In the genomic region with DNA sequence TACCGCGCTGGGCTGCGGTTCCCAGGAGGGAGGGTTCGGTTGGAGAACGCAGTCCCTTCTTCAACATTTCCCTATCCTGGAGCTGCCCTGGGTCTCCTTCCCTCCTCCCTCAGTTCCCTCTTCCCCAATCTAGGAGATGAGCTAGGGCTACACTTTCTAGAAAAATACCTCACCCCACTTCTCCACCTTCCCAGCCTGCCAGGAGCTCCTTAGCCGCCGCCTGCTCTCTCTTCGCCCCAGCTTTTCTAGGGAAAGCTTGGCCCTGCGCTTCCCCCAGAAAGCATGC, we compare ENCODE assay signal across 8 cellular contexts. TPM values are rescaled to one million over a fixed set of nuclear protein-coding genes. Genes with fewer than 3 reads are reported as not detected.
A peak's percentile ranks its signal among the peaks of the same experiment; 100 is the strongest.
DNase-seq lines count a peak whose midpoint lies in the region; ATAC-seq and TF ChIP-seq lines count a peak whose summit lies in the region.

No MANE protein-coding gene starts in this region.

- H3K27ac ChIP-seq in cardiac muscle cell (peak overlapping the region; percentile 83), muscle layer of colon (ENCODE audit: low read depth, low read length) (peak overlapping the region; percentile 88)

- TF ChIP-seq CTCF in cardiac muscle cell (IDR thresholded peaks at IDR 0.05; ENCODE audit: low read depth, low read length) = no peak

- H3K9ac ChIP-seq in muscle layer of colon (ENCODE audit: low read length) = peak overlapping the region; percentile 74

- H3K4me3 ChIP-seq in cardiac muscle cell = peak overlapping the region; percentile 97
- H3K4me3 ChIP-seq in muscle layer of colon (ENCODE audit: low read depth in 1 of 2, low read length in 2 of 2) = peak overlapping the region; percentile 85 to 89

- H3K4me1 ChIP-seq in cardiac muscle cell (ENCODE audit: low read depth) (peaks cover 24% of the 10 kb centered on the region), muscle layer of colon (ENCODE audit: insufficient read depth, low read length) (peaks cover 13% of the 10 kb centered on the region)

- intact Hi-C loops in cardiac septum (cut with DNase I) = loop anchor here (2.0 to 10.0 kb wide), 6 partner anchors 75 to 1902 kb away; no protein-coding TSS in a partner anchor

- DNase-seq in cardiac muscle cell (ENCODE audit: low read depth in 1 of 2, low spot score in 1 of 2) (no peak), cardiac septum (ENCODE audit: low spot score) (no peak), dermis blood vessel endothelial cell (peak; percentile 5), NCI-H2227 treated with DMSO at 0.1 percent for 48 hours (lab: John Stamatoyannopoulos, UW) (no peak), NCI-H2171 treated with DMSO at 0.1 percent for 48 hours (lab: John Stamatoyannopoulos, UW) (no peak)

- peaks cover 20% of the 10 kb centered on the region for H3K36me3 ChIP-seq in cardiac muscle cell
- H3K36me3 ChIP-seq in muscle layer of colon (ENCODE audit: insufficient read depth, low read length) = peaks cover 15% of the 10 kb centered on the region

- ATAC-seq in HG02571 (IDR thresholded peaks at IDR 0.05; ENCODE audit: unreplicated experiment) (no peak), GM21723 (IDR thresholded peaks at IDR 0.05; ENCODE audit: unreplicated experiment) (no peak)

- H3K27me3 ChIP-seq in cardiac muscle cell = no peaks in the 10 kb centered on the region
- H3K27me3 ChIP-seq in muscle layer of colon (ENCODE audit: control insufficient read depth in 1 of 2, insufficient read depth in 2 of 2, low read length in 2 of 2) = no peaks in the 10 kb centered on the region

- no peaks in the 10 kb centered on the region for H3K9me3 ChIP-seq in cardiac muscle cell (ENCODE audit: low read depth)
- H3K9me3 ChIP-seq in muscle layer of colon (ENCODE audit: low read length) = no peaks in the 10 kb centered on the region

RNA-seq across cellular contexts. Expression of gene ADAMTS1, which starts 0.5 kb away (rescaled TPM):
- 155 and 185 TPM in 2 replicates for total RNA-seq in cardiac muscle cell
- polyA plus RNA-seq in cardiac muscle cell = 154 and 179 TPM in 2 replicates
- 92.5 TPM for total RNA-seq in cardiac septum
- 12.6 and 19.3 TPM in 2 replicates for total RNA-seq in dermis blood vessel endothelial cell
